Comparison of ENCODE assay signal across 34 cellular contexts in genomic region chr5:120503311-120503710, GRCh38.
"Had no signal": no experiment of that assay in that cellular context is flagged by ENCODE, and none has a peak within 500 bp of the region (broad histone marks: within the 10 kb centered on the region; RNA-seq: fewer than 3 reads in every experiment).

No MANE protein-coding gene starts in this region.

- H3K4me3 ChIP-seq: MG63 had no signal

- H3K27me3 ChIP-seq: MG63 had no signal

- H3K9ac ChIP-seq: KMS-11 had no signal

- H3K36me3 ChIP-seq: MG63 had no signal

- H3K9me3 ChIP-seq: MG63 had no signal

- H3K4me2 ChIP-seq: KMS-11 had no signal

- DNase-seq: Karpas-422, Kasumi-1, KG1, MG63, MM.1S, MV-4-11, NCI-H1048, NCI-H1092, NCI-H1092 treated with DMSO at 0.1 percent for 48 hours, NCI-H1105, NCI-H1105 treated with DMSO at 0.1 percent for 48 hours, NCI-H1417, NCI-H1417 treated with DMSO at 0.1 percent for 48 hours, NCI-H1436, NCI-H1436 treated with DMSO at 0.1 percent for 48 hours, NCI-H146, NCI-H1694, NCI-H1694 treated with DMSO at 0.1 percent for 48 hours, NCI-H187, NCI-H187 treated with DMSO at 0.1 percent for 48 hours, NCI-H1930, NCI-H2029, NCI-H2029 treated with DMSO at 0.1 percent for 48 hours, NCI-H2081, NCI-H2081 treated with DMSO at 0.1 percent for 48 hours, NCI-H2107, NCI-H2171, NCI-H2171 treated with DMSO at 0.1 percent for 48 hours, NCI-H2227 treated with DMSO at 0.1 percent for 48 hours, NCI-H226, NCI-H345, NCI-H446, NCI-H446 treated with DMSO at 0.1 percent for 48 hours had no signal

- H3K27ac ChIP-seq: KMS-11 had no signal
